In the genomic region with DNA sequence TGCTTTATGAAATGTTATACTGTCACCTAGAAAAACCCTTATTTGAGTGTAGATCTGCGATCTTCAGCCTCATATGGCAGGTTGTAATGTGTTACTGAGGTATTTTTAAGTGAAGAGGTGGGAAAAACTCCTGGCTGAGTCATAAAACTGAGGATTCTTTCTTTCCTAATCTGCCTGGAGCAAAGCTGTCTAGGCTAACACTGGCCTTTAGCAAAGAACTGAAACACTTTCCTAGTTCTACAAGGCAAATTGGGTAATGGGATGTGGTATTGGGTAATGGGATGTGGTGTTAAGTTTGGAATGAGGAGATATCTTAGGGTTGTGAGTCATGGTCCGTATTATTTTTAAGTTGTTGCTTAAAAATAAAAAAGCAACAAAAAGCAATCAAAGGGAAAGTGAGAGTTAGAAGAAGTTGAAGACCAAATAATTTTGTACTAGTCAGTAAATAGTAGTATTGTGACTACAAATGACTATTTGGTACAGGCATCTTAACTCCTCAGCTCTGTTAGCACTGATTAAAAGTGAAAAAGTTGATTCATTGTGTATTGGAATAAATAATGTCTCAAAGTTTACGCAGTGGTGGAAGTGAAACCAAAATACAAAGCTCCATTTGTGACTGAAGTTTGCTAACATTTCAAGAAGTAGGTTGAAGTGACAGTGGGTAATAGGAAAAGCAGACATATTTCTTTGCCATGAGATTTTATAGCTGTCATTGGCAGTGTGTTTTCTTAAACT, we compare ENCODE assay signal across 10 cellular contexts.
A peak's percentile ranks its signal among the peaks of the same experiment; 100 is the strongest.
DNase-seq lines count a peak whose midpoint lies in the region; TF ChIP-seq lines count a peak whose summit lies in the region.
"Had no signal": no experiment of that assay in that cellular context is flagged by ENCODE, and none has a peak within 500 bp of the region (broad histone marks: within the 10 kb centered on the region; RNA-seq: fewer than 3 reads in every experiment).

No MANE protein-coding gene starts in this region.

- H3K36me3 ChIP-seq in tibial artery = no peaks in the 10 kb centered on the region
- H3K36me3 ChIP-seq: heart left ventricle had no signal

- no peak overlapping the region for H3K27ac ChIP-seq in tibial artery

- H3K9me3 ChIP-seq in tibial artery = no peaks in the 10 kb centered on the region
- H3K9me3 ChIP-seq: heart left ventricle had no signal

- no peak overlapping the region for H3K4me3 ChIP-seq in AG09309 (ENCODE audit: control insufficient read depth, low read depth, low read length)
- H3K4me3 ChIP-seq in tibial artery = no peak overlapping the region
- H3K4me3 ChIP-seq: heart left ventricle had no signal

- no peaks in the 10 kb centered on the region for H3K27me3 ChIP-seq in tibial artery
- H3K27me3 ChIP-seq: heart left ventricle had no signal

- peaks cover 0 to 6% (median 0%) of the 10 kb centered on the region in 4 donors for H3K4me1 ChIP-seq in tibial artery

- DNase-seq in AG09309 (ENCODE audit: low read depth) = peak; percentile 69
- DNase-seq in GM20000 (ENCODE audit: low spot score) = peak; percentile 65
- peak; percentile 88 for DNase-seq in NCI-H226
- DNase-seq in fibroblast of peridontal ligament (ENCODE audit: extremely low read depth) = peak; percentile 86
- no peak for DNase-seq in ecto neural progenitor cell (ENCODE audit: low spot score)
- DNase-seq in superior temporal gyrus (ENCODE audit: extremely low spot score) = no peak
- no peak for DNase-seq in tibial artery
- DNase-seq in activated CD4-positive, alpha-beta T cell treated with anti-CD3 and anti-CD28 coated beads for 48 hours = no peak
- DNase-seq: heart left ventricle, Right ventricle myocardium superior had no signal

- no peak for TF ChIP-seq CTCF in AG09309 (IDR thresholded peaks at IDR 0.05; ENCODE audit: control insufficient read depth, insufficient read depth, low read depth, low read length, missing control alignments)
- TF ChIP-seq CTCF in GM20000 (IDR thresholded peaks at IDR 0.05; ENCODE audit: extremely low read depth, missing control alignments) = no peak
- TF ChIP-seq CTCF in tibial artery (IDR thresholded peaks at IDR 0.05) = no peak

- intact Hi-C loops in tibial artery (cut with DNase I; ENCODE audit: low total_unique reads) = no loop called here

Comparison
In these comparisons a context has a peak if more than half of its experiments do, and no peak if none do; other contexts are left out.
1. DNase-seq: peak in AG09309 (single experiment), GM20000 (single experiment), NCI-H226 (single experiment) and fibroblast of peridontal ligament (single experiment); none in ecto neural progenitor cell (single experiment), superior temporal gyrus (single experiment), tibial artery (0 of 2) and activated CD4-positive, alpha-beta T cell treated with anti-CD3 and anti-CD28 coated beads for 48 hours (single experiment).